In genomic region chr11:21552910-21553309, GRCh38 we compare ENCODE assay signal across 16 cellular contexts.
A peak's percentile ranks its signal among the peaks of the same experiment; 100 is the strongest.
DNase-seq lines count a peak whose midpoint lies in the region; ATAC-seq and TF ChIP-seq lines count a peak whose summit lies in the region.
"Had no signal": no experiment of that assay in that cellular context is flagged by ENCODE, and none has a peak within 500 bp of the region (broad histone marks: within the 10 kb centered on the region; RNA-seq: fewer than 3 reads in every experiment).

No MANE protein-coding gene starts in this region.

- peak overlapping the region; percentile 54 for H3K9ac ChIP-seq in SK-N-MC (ENCODE audit: insufficient read length)

- H3K9me3 ChIP-seq in SK-N-MC (ENCODE audit: low read depth, low read length) = no peaks in the 10 kb centered on the region
- H3K9me3 ChIP-seq in hepatocyte (ENCODE audit: low read depth) = no peaks in the 10 kb centered on the region

- H3K4me3 ChIP-seq in SK-N-MC (peak overlapping the region; percentile 51), hepatocyte (no peak overlapping the region)

- H3K79me2 ChIP-seq in hepatocyte = no peaks in the 10 kb centered on the region

- peak overlapping the region; percentile 99 for H3K27ac ChIP-seq in SK-N-MC
- H3K27ac ChIP-seq in hepatocyte = peak overlapping the region; percentile 54

- no peak for TF ChIP-seq CTCF in hepatocyte (IDR thresholded peaks at IDR 0.05; ENCODE audit: poor library complexity)

- H3K36me3 ChIP-seq in SK-N-MC (ENCODE audit: insufficient read depth, low read length) (no peaks in the 10 kb centered on the region), hepatocyte (replicated peaks; ENCODE audit: insufficient read depth, low read depth) (no peaks in the 10 kb centered on the region)

- no peaks in the 10 kb centered on the region for H3K27me3 ChIP-seq in hepatocyte

- peak; percentile 6 for DNase-seq in COLO829 (ENCODE audit: low spot score)
- peak; percentile 9 for DNase-seq in M059J (ENCODE audit: low read depth)
- DNase-seq in SK-N-MC (ENCODE audit: low read depth, low spot score) = no peak
- peak; percentile 12 for DNase-seq in hepatocyte (ENCODE audit: low spot score)
- no peak for DNase-seq in NCI-H524 treated with DMSO at 0.1 percent for 48 hours (lab: John Stamatoyannopoulos, UW)
- no peak for DNase-seq in NAMALWA (ENCODE audit: low spot score)
- DNase-seq: activated CD4-positive, alpha-beta T cell treated with anti-CD3 and anti-CD28 coated beads, Interleukin-2, amount 50 U/mL, for 4 hours; activated T-cell treated with anti-CD3 and anti-CD28 coated beads, Interleukin-2, amount 50 U/mL, for 24 hours; DMS153; head of caudate nucleus; mesendoderm; NCI-H2171; right cardiac atrium; substantia nigra had no signal

- ATAC-seq in GM18867 (IDR thresholded peaks at IDR 0.05; ENCODE audit: unreplicated experiment) (no peak), HG02642 (IDR thresholded peaks at IDR 0.05; ENCODE audit: poor library complexity, unreplicated experiment) (no peak)
- ATAC-seq: right cardiac atrium had no signal

- no peaks in the 10 kb centered on the region for H4K20me1 ChIP-seq in hepatocyte (ENCODE audit: insufficient read depth, poor library complexity, severe bottlenecking)

- peak overlapping the region; percentile 11 for H3K4me2 ChIP-seq in hepatocyte

- H3K9me2 ChIP-seq in hepatocyte (replicated peaks; ENCODE audit: insufficient read depth) = no peaks in the 10 kb centered on the region

- no peak overlapping the region for H2AFZ ChIP-seq in hepatocyte

- H3K4me1 ChIP-seq in hepatocyte (ENCODE audit: insufficient read depth) = peaks cover 17% of the 10 kb centered on the region

- WGBS in hepatocyte (ENCODE audit: low lambda C conversion rate, missing lambda C conversion rate) = 35% methylated on average over 1 of the region's 1 CpG

Comparison
In these comparisons a context has a peak if more than half of its experiments do, and no peak if none do; other contexts are left out.
1. DNase-seq: peak in COLO829 (single experiment), M059J (single experiment) and hepatocyte (single experiment); none in SK-N-MC (single experiment), NCI-H524 treated with DMSO at 0.1 percent for 48 hours (single experiment) and NAMALWA (single experiment).